1 cellular context compared by ENCODE assay signal in genomic region chr10:73501651-73502050, GRCh38.
TF ChIP-seq lines count a peak whose summit lies in the region.

No MANE protein-coding gene starts in this region.

TF ChIP-seq in IMR-90, 13 proteins besides CTCF, POLR2A, EP300 and RAD21 (continued from another document):
- no peak for TF ChIP-seq RCOR1 (IDR thresholded peaks at IDR 0.05; ENCODE audit: insufficient replicate concordance, low read length)
- TF ChIP-seq MAZ (IDR thresholded peaks at IDR 0.05; ENCODE audit: borderline replicate concordance, low read depth, low read length), result no peak
- no peak for TF ChIP-seq BHLHE40 (IDR thresholded peaks at IDR 0.05; ENCODE audit: low read depth, low read length)
- no peak for TF ChIP-seq ELK1 (IDR thresholded peaks at IDR 0.05; ENCODE audit: borderline replicate concordance, low read depth, low read length)
- TF ChIP-seq NFE2L2 (IDR thresholded peaks at IDR 0.05; ENCODE audit: low read depth, low read length), result no peak
- TF ChIP-seq FOS (IDR thresholded peaks at IDR 0.05; ENCODE audit: low read depth, low read length), result no peak
- no peak for TF ChIP-seq RFX5 (IDR thresholded peaks at IDR 0.05; ENCODE audit: low read depth, low read length)
- no peak for TF ChIP-seq MXI1 (IDR thresholded peaks at IDR 0.05; ENCODE audit: borderline replicate concordance, low read depth, low read length)
- TF ChIP-seq MAFK (IDR thresholded peaks at IDR 0.05; ENCODE audit: low read depth, low read length), result no peak
- TF ChIP-seq CEBPB (IDR thresholded peaks at IDR 0.05; ENCODE audit: low read depth, low read length), result no peak
- no peak for TF ChIP-seq USF2 (IDR thresholded peaks at IDR 0.05; ENCODE audit: low read depth, low read length)
